In genomic region chr15:63500265-63501250, GRCh38 we compare ENCODE assay signal across 8 cellular contexts.
DNase-seq lines count a peak whose midpoint lies in the region; ATAC-seq lines count a peak whose summit lies in the region.

No MANE protein-coding gene starts in this region.

- H3K4me1 ChIP-seq in mucosa of stomach (ENCODE audit: control insufficient read depth, insufficient read depth, low read length), result peaks cover 67% of the 10 kb centered on the region

- no peaks in the 10 kb centered on the region for H3K9me3 Mint-ChIP-seq in stimulated activated naive CD8-positive, alpha-beta T cell treated with anti-CD3 and anti-CD28 coated beads, Interleukin-15, Interleukin-2, amounts not matched to agents 100 ng/mL and 50 ng/mL, for 24 hours

- peaks cover 1% of the 10 kb centered on the region for H3K36me3 Mint-ChIP-seq in stimulated activated naive CD8-positive, alpha-beta T cell treated with anti-CD3 and anti-CD28 coated beads, Interleukin-15, Interleukin-2, amounts not matched to agents 100 ng/mL and 50 ng/mL, for 24 hours (ENCODE audit: low read depth)

- H3K9ac ChIP-seq in mucosa of stomach (ENCODE audit: low read length), result peak overlapping the region; percentile 62

- peak overlapping the region; percentile 33 for H3K4me3 Mint-ChIP-seq in stimulated activated naive CD8-positive, alpha-beta T cell treated with anti-CD3 and anti-CD28 coated beads, Interleukin-15, Interleukin-2, amounts not matched to agents 100 ng/mL and 50 ng/mL, for 24 hours

- H3K4me3 ChIP-seq in mucosa of stomach (ENCODE audit: low read length), result no peak overlapping the region

- H3K4me1 Mint-ChIP-seq in stimulated activated naive CD8-positive, alpha-beta T cell treated with anti-CD3 and anti-CD28 coated beads, Interleukin-15, Interleukin-2, amounts not matched to agents 100 ng/mL and 50 ng/mL, for 24 hours (ENCODE audit: low read depth), result peaks cover 8% of the 10 kb centered on the region

- ATAC-seq in stimulated activated naive CD8-positive, alpha-beta T cell treated with anti-CD3 and anti-CD28 coated beads, Interleukin-15, Interleukin-2, amounts not matched to agents 100 U/mL and 50 U/mL, for 24 hours, result no peak

- peak overlapping the region; percentile 48 for H3K27ac ChIP-seq in caudate nucleus (ENCODE audit: low read depth, low read length)

- H3K27me3 Mint-ChIP-seq in stimulated activated naive CD8-positive, alpha-beta T cell treated with anti-CD3 and anti-CD28 coated beads, Interleukin-15, Interleukin-2, amounts not matched to agents 100 ng/mL and 50 ng/mL, for 24 hours, result no peaks in the 10 kb centered on the region

- peak overlapping the region; percentile 98 for H3K27ac Mint-ChIP-seq in stimulated activated naive CD8-positive, alpha-beta T cell treated with anti-CD3 and anti-CD28 coated beads, Interleukin-15, Interleukin-2, amounts not matched to agents 100 ng/mL and 50 ng/mL, for 24 hours

- H3K36me3 ChIP-seq in mucosa of stomach (ENCODE audit: control insufficient read depth, insufficient read depth, low read length), result no peaks in the 10 kb centered on the region

- no peaks in the 10 kb centered on the region for H3K9me3 ChIP-seq in mucosa of stomach (ENCODE audit: control insufficient read depth, low read length)

- H3K27me3 ChIP-seq in mucosa of stomach (ENCODE audit: control insufficient read depth, insufficient read depth, low read length), result no peaks in the 10 kb centered on the region

- no peak for DNase-seq in stimulated activated naive CD8-positive, alpha-beta T cell treated with anti-CD3 and anti-CD28 coated beads, Interleukin-15, Interleukin-2, amounts not matched to agents 100 U/mL and 50 U/mL, for 24 hours
- no peak for DNase-seq in caudate nucleus (lab: John Stamatoyannopoulos, UW)
- DNase-seq in superior temporal gyrus (ENCODE audit: extremely low spot score), result no peak
- no peak for DNase-seq in NCI-H69 (lab: John Stamatoyannopoulos, UW)
- no peak for DNase-seq in OCI-M1 (lab: John Stamatoyannopoulos, UW)
- no peak for DNase-seq in NCI-H2171 treated with DMSO at 0.1 percent for 48 hours (lab: John Stamatoyannopoulos, UW)
